ENCODE assay signal across 10 cellular contexts in genomic region chr20:38581013-38581412, GRCh38. TPM values are rescaled to one million over a fixed set of nuclear protein-coding genes. Genes with fewer than 3 reads are reported as not detected.
A peak's percentile ranks its signal among the peaks of the same experiment; 100 is the strongest.
DNase-seq lines count a peak whose midpoint lies in the region; ATAC-seq and TF ChIP-seq lines count a peak whose summit lies in the region.
"Had no signal": no experiment of that assay in that cellular context is flagged by ENCODE, and none has a peak within 500 bp of the region (broad histone marks: within the 10 kb centered on the region; RNA-seq: fewer than 3 reads in every experiment).

Gene ADIG (plus strand): TSS chr20:38581197. CDS start chr20:38581251, 54 bp downstream.

- no peak for TF ChIP-seq CTCF in WERI-Rb-1 (IDR thresholded peaks at IDR 0.05; ENCODE audit: low read depth, low read length)

- H3K27ac ChIP-seq in WERI-Rb-1 = peak within 1 kb of the TSS; percentile 58
- H3K27ac ChIP-seq: sigmoid colon had no signal

- H3K4me3 ChIP-seq in WERI-Rb-1 (ENCODE audit: low read depth, low read length) = no peak within 1 kb of the TSS
- H3K4me3 ChIP-seq: sigmoid colon had no signal

- intact Hi-C loops in sciatic nerve (cut with DNase I) = no loop called here

- H3K27me3 ChIP-seq in WERI-Rb-1 (ENCODE audit: insufficient read depth, low read depth, severe bottlenecking) = no peaks in the 10 kb centered on the region

- ATAC-seq in sciatic nerve (peak; percentile 45), HG02763 (IDR thresholded peaks at IDR 0.05; ENCODE audit: unreplicated experiment) (no peak)

- DNase-seq in DMS53 (lab: John Stamatoyannopoulos, UW) (peak; percentile 39), DMS53 treated with DMSO at 0.1 percent for 48 hours (lab: John Stamatoyannopoulos, UW; ENCODE audit: unreplicated experiment) (no peak), WERI-Rb-1 (peak; percentile 21), hepatic stellate cell (ENCODE audit: low spot score) (peak; percentile 30), sciatic nerve (ENCODE audit: low spot score) (no peak), HuH-7.5 (ENCODE audit: low spot score) (no peak)
- no peak for DNase-seq in activated T-cell treated with anti-CD3 and anti-CD28 coated beads, Interleukin-2, amount 50 U/mL, for 48 hours
- DNase-seq: sigmoid colon had no signal

- H3K36me3 ChIP-seq in WERI-Rb-1 = peaks cover 6% of the 10 kb centered on the region; the same call in 1 of the 2 replicates

- no peaks in the 10 kb centered on the region for H3K9me3 ChIP-seq in WERI-Rb-1 (ENCODE audit: severe bottlenecking)
- H3K9me3 ChIP-seq: sigmoid colon had no signal

RNA-seq across cellular contexts. Expression of gene ADIG, which starts in this region (rescaled TPM):
- total RNA-seq in sciatic nerve = not detected
- total RNA-seq: A172, sigmoid colon had no signal

Comparison
In these comparisons a context has a peak if more than half of its experiments do, and no peak if none do; other contexts are left out.
1. DNase-seq: peak in DMS53 (single experiment), WERI-Rb-1 (single experiment) and hepatic stellate cell (single experiment); none in DMS53 treated with DMSO at 0.1 percent for 48 hours (single experiment), sciatic nerve (single experiment), HuH-7.5 (single experiment) and activated T-cell treated with anti-CD3 and anti-CD28 coated beads, Interleukin-2, amount 50 U/mL, for 48 hours (0 of 2).
2. Peak in ATAC-seq in sciatic nerve; RNA of the gene not detected or under 1 TPM.